ENCODE assay signal across 11 cellular contexts in genomic region chr15:34753236-34753894, GRCh38. TPM values are rescaled to one million over a fixed set of nuclear protein-coding genes. Genes with fewer than 3 reads are reported as not detected.
DNase-seq lines count a peak whose midpoint lies in the region; ATAC-seq and TF ChIP-seq lines count a peak whose summit lies in the region.
"Had no signal": no experiment of that assay in that cellular context is flagged by ENCODE, and none has a peak within 500 bp of the region (broad histone marks: within the 10 kb centered on the region; RNA-seq: fewer than 3 reads in every experiment).

No MANE protein-coding gene starts in this region.

- no peak overlapping the region for H3K9ac ChIP-seq in endodermal cell (ENCODE audit: extremely low read depth, low read length, poor library complexity, severe bottlenecking)
- H3K9ac ChIP-seq: parathyroid adenoma had no signal

- ATAC-seq in GM21737 (IDR thresholded peaks at IDR 0.05; ENCODE audit: unreplicated experiment): no peak

- no peak overlapping the region for H3K27ac Mint-ChIP-seq in endodermal cell

- TF ChIP-seq POLR2A in Peyer's patch (IDR thresholded peaks at IDR 0.05): no peak

- H3K27me3 ChIP-seq in endodermal cell (ENCODE audit: control insufficient read depth, insufficient read depth, low read length, poor library complexity, severe bottlenecking) (peaks cover 95% of the 10 kb centered on the region), Peyer's patch (peaks cover 0 to 21% of the 10 kb centered on the region in 2 donors)

- DNase-seq in GM03348 (ENCODE audit: low spot score) (peak; percentile 81), NCI-H69 (lab: John Stamatoyannopoulos, UW) (peak; percentile 26), endodermal cell (peak; percentile 93), midbrain (lab: John Stamatoyannopoulos, UW) (peak; percentile 6), germinal center (ENCODE audit: low spot score) (no peak), MV-4-11 (lab: John Stamatoyannopoulos, UW) (no peak), Peyer's patch (no peak)
- DNase-seq: SHP77 had no signal

- TF ChIP-seq CTCF in endodermal cell (conservative IDR thresholded peaks at IDR 0.05): no peak
- no peak for TF ChIP-seq CTCF in Peyer's patch (IDR thresholded peaks at IDR 0.05)

- no peaks in the 10 kb centered on the region for H3K9me3 ChIP-seq in endodermal cell (ENCODE audit: control insufficient read depth, low read length)
- no peaks in the 10 kb centered on the region for H3K9me3 ChIP-seq in Peyer's patch

- no peaks in the 10 kb centered on the region for H3K9me3 Mint-ChIP-seq in endodermal cell

- peaks cover 3% of the 10 kb centered on the region for H3K4me1 Mint-ChIP-seq in endodermal cell

- H3K27ac ChIP-seq in endodermal cell (ENCODE audit: low read depth, low read length): no peak overlapping the region
- no peak overlapping the region for H3K27ac ChIP-seq in Peyer's patch
- H3K27ac ChIP-seq: parathyroid adenoma had no signal

- no peaks in the 10 kb centered on the region for H3K36me3 ChIP-seq in endodermal cell (ENCODE audit: control insufficient read depth, insufficient read depth, low read length)
- H3K36me3 ChIP-seq in Peyer's patch: no peaks in the 10 kb centered on the region

- peaks cover 74% of the 10 kb centered on the region for H3K27me3 Mint-ChIP-seq in endodermal cell (ENCODE audit: insufficient read depth)

- H3K4me3 Mint-ChIP-seq in endodermal cell: no peak overlapping the region

- H3K4me3 ChIP-seq in endodermal cell (ENCODE audit: low read length) (no peak overlapping the region), Peyer's patch (no peak overlapping the region)

- H3K4me1 ChIP-seq in endodermal cell (ENCODE audit: control insufficient read depth, insufficient read depth, low read length) (no peaks in the 10 kb centered on the region), Peyer's patch (peaks cover 0 to 9% (median 0%) of the 10 kb centered on the region in 4 donors)
- H3K4me1 ChIP-seq: parathyroid adenoma had no signal

- no peaks in the 10 kb centered on the region for H3K36me3 Mint-ChIP-seq in endodermal cell (ENCODE audit: low read depth)

- WGBS in endodermal cell (ENCODE audit: insufficient coverage in 1 of 2, insufficient read length in 1 of 2), 2 experiments: 35 to 60% methylated on average over 1 to 10 of the region's 11 CpGs

RNA-seq across cellular contexts. Expression of gene GJD2, which starts 1.4 kb away (rescaled TPM):
- total RNA-seq in endodermal cell: not detected
- 0.64 TPM for polyA plus RNA-seq in endodermal cell (2013, experiment 1 of 2)
- 0.54 TPM for polyA plus RNA-seq in endodermal cell (2013, experiment 2 of 2)
- not detected for total RNA-seq in Peyer's patch
- polyA plus RNA-seq: urinary bladder had no signal

RNA-seq across cellular contexts. Expression of gene ACTC1, which starts 42.0 kb away (rescaled TPM):
- total RNA-seq in endodermal cell: 10 to 100 TPM; 42.5 to 58.2 TPM
- 97.7 TPM for polyA plus RNA-seq in endodermal cell (2013, experiment 1 of 2)
- polyA plus RNA-seq in endodermal cell (2013, experiment 2 of 2): 99.3 TPM
- not detected for total RNA-seq in Peyer's patch

Comparison
In these comparisons a context has a peak if more than half of its experiments do, and no peak if none do; other contexts are left out.
1. DNase-seq: peak in GM03348 (single experiment), NCI-H69 (single experiment), endodermal cell (single experiment) and midbrain (single experiment); none in germinal center (single experiment), MV-4-11 (single experiment) and Peyer's patch (0 of 3).
2. RNA of gene ACTC1, which starts 42.0 kb away (total RNA-seq): 42.5 to 58.2 TPM in endodermal cell; not detected in Peyer's patch; every median in the first group is over 10 times any median in the second.